ENCODE assay signal across 18 cellular contexts in genomic region chr1:59155326-59155725, GRCh38.
DNase-seq lines count a peak whose midpoint lies in the region; ATAC-seq and TF ChIP-seq lines count a peak whose summit lies in the region.
"Had no signal": no experiment of that assay in that cellular context is flagged by ENCODE, and none has a peak within 500 bp of the region (broad histone marks: within the 10 kb centered on the region; RNA-seq: fewer than 3 reads in every experiment).

No MANE protein-coding gene starts in this region.

- H3K79me2 ChIP-seq in smooth muscle cell (ENCODE audit: low read depth), result no peaks in the 10 kb centered on the region

- WGBS in mesenchymal stem cell, result 100% methylated on average over 1 of the region's 1 CpG
- WGBS in smooth muscle cell (ENCODE audit: low lambda C conversion rate), result 27% methylated on average over 1 of the region's 1 CpG

- no peak for ATAC-seq in HG02852 (IDR thresholded peaks at IDR 0.05; ENCODE audit: unreplicated experiment)

- H2BK120ac ChIP-seq in mesenchymal stem cell (ENCODE audit: low read depth, low read length), result no peak overlapping the region

- H2AFZ ChIP-seq in mesenchymal stem cell (ENCODE audit: low read depth, low read length), result no peak overlapping the region
- H2AFZ ChIP-seq in smooth muscle cell (ENCODE audit: low read depth), result no peak overlapping the region

- peak overlapping the region in 1 of 2 experiments; percentile 45 for H2BK12ac ChIP-seq in mesenchymal stem cell (ENCODE audit: low read length in 2 of 2)

- H3K4me3 ChIP-seq in mesenchymal stem cell (ENCODE audit: insufficient read depth in 1 of 2, low read depth in 1 of 2, low read length in 2 of 2) (no peak overlapping the region), smooth muscle cell (no peak overlapping the region)
- H3K4me3 ChIP-seq: SJCRH30 had no signal

- H3K18ac ChIP-seq in mesenchymal stem cell (ENCODE audit: low read depth in 1 of 2, low read length in 2 of 2), result peak overlapping the region; percentile 54 to 94

- H3K14ac ChIP-seq in mesenchymal stem cell (ENCODE audit: low read length in 2 of 2), result no peak overlapping the region

- peak overlapping the region; percentile 99 for H2AK5ac ChIP-seq in mesenchymal stem cell (ENCODE audit: low read length, severe bottlenecking)

- H3K4ac ChIP-seq in mesenchymal stem cell (ENCODE audit: low read depth in 1 of 2, low read length in 2 of 2), result peak overlapping the region; percentile 59 to 92

- peak overlapping the region; percentile 89 for H4K91ac ChIP-seq in mesenchymal stem cell (ENCODE audit: low read length)

- peaks cover 3% of the 10 kb centered on the region for H3K79me1 ChIP-seq in mesenchymal stem cell (replicated peaks; ENCODE audit: low read length, poor library complexity, severe bottlenecking)

- no peak overlapping the region for H3K23ac ChIP-seq in mesenchymal stem cell (ENCODE audit: low read length in 2 of 2)

- H3K27ac ChIP-seq in mesenchymal stem cell (ENCODE audit: low read length, poor library complexity, severe bottlenecking) (peak overlapping the region; percentile 94), smooth muscle cell (ENCODE audit: low read depth) (peak overlapping the region; percentile 60)

- H3K4me2 ChIP-seq in mesenchymal stem cell (ENCODE audit: low read length, poor library complexity, severe bottlenecking), result no peak overlapping the region
- H3K4me2 ChIP-seq in smooth muscle cell, result no peak overlapping the region

- H3K27me3 ChIP-seq in mesenchymal stem cell (ENCODE audit: control insufficient read depth in 1 of 2, insufficient read depth in 1 of 2, low read length in 2 of 2) (no peaks in the 10 kb centered on the region), smooth muscle cell (ENCODE audit: low read depth) (no peaks in the 10 kb centered on the region)
- H3K27me3 ChIP-seq: SJCRH30 had no signal

- no peak for TF ChIP-seq CTCF in smooth muscle cell (IDR thresholded peaks at IDR 0.05; ENCODE audit: borderline replicate concordance, insufficient read depth, poor library complexity, severe bottlenecking)

- H3K36me3 ChIP-seq in mesenchymal stem cell (ENCODE audit: control insufficient read depth in 1 of 2, insufficient read depth in 2 of 2, low read depth in 1 of 2, low read length in 2 of 2), result no peaks in the 10 kb centered on the region
- H3K36me3 ChIP-seq in smooth muscle cell (ENCODE audit: low read depth), result no peaks in the 10 kb centered on the region
- H3K36me3 ChIP-seq: SJCRH30 had no signal

- peak overlapping the region; percentile 89 for H4K8ac ChIP-seq in mesenchymal stem cell (ENCODE audit: low read length)

- no peaks in the 10 kb centered on the region for H4K20me1 ChIP-seq in smooth muscle cell (ENCODE audit: low read depth)

- H3K9me3 ChIP-seq in mesenchymal stem cell (ENCODE audit: control insufficient read depth, low read length) (peaks cover 14% of the 10 kb centered on the region), smooth muscle cell (replicated peaks; ENCODE audit: low read depth) (no peaks in the 10 kb centered on the region)

- H2BK15ac ChIP-seq in mesenchymal stem cell (ENCODE audit: low read depth, poor library complexity, severe bottlenecking), result no peak overlapping the region

- H3K4me1 ChIP-seq in mesenchymal stem cell (ENCODE audit: control insufficient read depth, insufficient read depth, low read depth, low read length), result peaks cover 12% of the 10 kb centered on the region
- peaks cover 20% of the 10 kb centered on the region for H3K4me1 ChIP-seq in smooth muscle cell (ENCODE audit: low read depth)

- H2BK5ac ChIP-seq in mesenchymal stem cell (ENCODE audit: low read depth, low read length, poor library complexity, severe bottlenecking), result no peak overlapping the region

- H3F3A ChIP-seq in smooth muscle cell (ENCODE audit: low read depth), result peaks cover 35% of the 10 kb centered on the region

- H3K9ac ChIP-seq in mesenchymal stem cell (ENCODE audit: low read length) (peak overlapping the region; percentile 64), smooth muscle cell (ENCODE audit: low read depth) (no peak overlapping the region)

- peak; percentile 22 for DNase-seq in EH (ENCODE audit: low read depth)
- peak; percentile 89 for DNase-seq in amniotic epithelial cell (ENCODE audit: low read depth)
- no peak for DNase-seq in mesenchymal stem cell
- DNase-seq in smooth muscle cell (lab: John Stamatoyannopoulos, UW; ENCODE audit: unreplicated experiment), result no peak
- no peak for DNase-seq in DMS153 treated with DMSO at 0.1 percent for 48 hours (lab: John Stamatoyannopoulos, UW; ENCODE audit: unreplicated experiment)
- DNase-seq in activated CD4-positive, CD25-positive, alpha-beta regulatory T cell (lab: John Stamatoyannopoulos, UW), result no peak
- DNase-seq in stimulated activated CD4-positive, alpha-beta T cell treated with anti-CD3 and anti-CD28 coated beads, Interleukin-1b, Interleukin-23, amount 100 ng/mL, for 48 hours, result no peak
- DNase-seq: AML-193, DMS79 treated with DMSO at 0.1 percent for 48 hours, GDM1, GOT3, NCI-H146, NCI-H2081 treated with DMSO at 0.1 percent for 48 hours, NCI-H2227 treated with DMSO at 0.1 percent for 48 hours, NCI-H526 treated with DMSO at 0.1 percent for 48 hours, RPMI8226 had no signal

Comparison
In these comparisons a context has a peak if more than half of its experiments do, and no peak if none do; other contexts are left out.
1. DNase-seq: peak in EH (single experiment) and amniotic epithelial cell (single experiment); none in mesenchymal stem cell (single experiment), smooth muscle cell (single experiment), DMS153 treated with DMSO at 0.1 percent for 48 hours (single experiment), activated CD4-positive, CD25-positive, alpha-beta regulatory T cell (0 of 4) and stimulated activated CD4-positive, alpha-beta T cell treated with anti-CD3 and anti-CD28 coated beads, Interleukin-1b, Interleukin-23, amount 100 ng/mL, for 48 hours (single experiment).